ENCODE assay signal across 10 cellular contexts in genomic region chr5:172939045-172939444, GRCh38. TPM values are rescaled to one million over a fixed set of nuclear protein-coding genes. Genes with fewer than 3 reads are reported as not detected.
DNase-seq lines count a peak whose midpoint lies in the region; ATAC-seq and TF ChIP-seq lines count a peak whose summit lies in the region.
"Had no signal": no experiment of that assay in that cellular context is flagged by ENCODE, and none has a peak within 500 bp of the region (broad histone marks: within the 10 kb centered on the region; RNA-seq: fewer than 3 reads in every experiment).

No MANE protein-coding gene starts in this region.

- H3K36me3 ChIP-seq in SK-N-SH (replicated peaks in 1 of 2; ENCODE audit: control insufficient read depth in 1 of 2, insufficient read depth in 2 of 2, low read length in 1 of 2), result peaks cover 4 to 16% of the 10 kb centered on the region in 2 experiments

- DNase-seq in AG09309 (ENCODE audit: low read depth) (no peak), H4 (ENCODE audit: low spot score) (peak; percentile 37), SK-N-SH (no peak), left ventricle myocardium superior (no peak)
- DNase-seq: activated B cell treated with CpG ODN at 0.5 μM for 24 hours had no signal

- WGBS in SK-N-SH (ENCODE audit: low lambda C conversion rate), result 92% methylated on average over 10 of the region's 10 CpGs

- no peak overlapping the region for H3K4me3 ChIP-seq in AG09309 (ENCODE audit: control insufficient read depth, low read depth, low read length)
- peak overlapping the region in 1 of 2 experiments; percentile 28; a peak in 1 of 4 replicates for H3K4me3 ChIP-seq in SK-N-SH (ENCODE audit: low read depth in 2 of 2, low read length in 1 of 2)
- H3K4me3 ChIP-seq: lung had no signal

- no peaks in the 10 kb centered on the region for H4K20me1 ChIP-seq in SK-N-SH (ENCODE audit: insufficient read depth)

- H2AFZ ChIP-seq in SK-N-SH (ENCODE audit: low read depth), result no peak overlapping the region

- H3K27me3 ChIP-seq in SK-N-SH (ENCODE audit: insufficient read depth), result no peaks in the 10 kb centered on the region

- 0 out of 2 replicates have a peak, but pooled peaks have one; percentile 11 for TF ChIP-seq RAD21 in SK-N-SH (IDR thresholded peaks at IDR 0.05; ENCODE audit: low read length)

- peaks cover 0 to 24% of the 10 kb centered on the region in 2 experiments; a peak in 2 of 4 replicates for H3K4me1 ChIP-seq in SK-N-SH (ENCODE audit: control insufficient read depth in 1 of 2, insufficient read depth in 2 of 2, low read depth in 1 of 2, low read length in 1 of 2)

- ATAC-seq in left ventricle myocardium superior (peak; percentile 40), GM19351 (IDR thresholded peaks at IDR 0.05; ENCODE audit: unreplicated experiment) (no peak), GM21825 (IDR thresholded peaks at IDR 0.05; ENCODE audit: unreplicated experiment) (no peak), GM21515 (IDR thresholded peaks at IDR 0.05; ENCODE audit: unreplicated experiment) (no peak), GM18502 (IDR thresholded peaks at IDR 0.05; ENCODE audit: poor library complexity, unreplicated experiment) (no peak)

- H3K4me2 ChIP-seq in SK-N-SH, result no peak overlapping the region

- H3K79me2 ChIP-seq in SK-N-SH (ENCODE audit: insufficient read depth), result peaks cover 2% of the 10 kb centered on the region; the same call in 1 of the 2 replicates

- H3K9me2 ChIP-seq in SK-N-SH, result no peaks in the 10 kb centered on the region

- no peak for TF ChIP-seq EP300 in SK-N-SH (IDR thresholded peaks at IDR 0.05; ENCODE audit: borderline replicate concordance in 1 of 2, low read depth in 1 of 2, low read length in 1 of 2)

- POLR2A ChIA-PET in SK-N-SH (lab: Yijun Ruan, JAX), result no interaction called here

- H3K27ac ChIP-seq in SK-N-SH (ENCODE audit: low read depth in 2 of 2, low read length in 1 of 2), result peak overlapping the region in 1 of 2 experiments; percentile 19; a peak in 1 of 4 replicates

- H3F3A ChIP-seq in SK-N-SH (replicated peaks; ENCODE audit: insufficient read depth), result peaks cover 29% of the 10 kb centered on the region

- intact Hi-C loops in left ventricle myocardium superior (cut with micrococcal nuclease), result no loop called here

- H3K9ac ChIP-seq in SK-N-SH, result no peak overlapping the region

- TF ChIP-seq CTCF in AG09309 (IDR thresholded peaks at IDR 0.05; ENCODE audit: control insufficient read depth, insufficient read depth, low read depth, low read length, missing control alignments) (peak; percentile 51), SK-N-SH (IDR thresholded peaks at IDR 0.05) (peak; percentile 54)

- H3K9me3 ChIP-seq in SK-N-SH, result no peaks in the 10 kb centered on the region

- CTCF ChIA-PET in SK-N-SH (lab: Yijun Ruan, JAX), result interaction anchor here (1.9 to 23.2 kb wide), 5 partner anchors 7 to 229 kb away, joined by 6 to 508 read pairs (median 9); no protein-coding TSS in a partner anchor

TF ChIP-seq in SK-N-SH, 30 proteins besides CTCF, POLR2A, EP300 and RAD21:
- no peak for TF ChIP-seq TAF1 (IDR thresholded peaks at IDR 0.05; ENCODE audit: borderline replicate concordance, low read depth, low read length)
- TF ChIP-seq IRF3 (IDR thresholded peaks at IDR 0.05; ENCODE audit: low read depth, low read length), result no peak
- TF ChIP-seq MAX (IDR thresholded peaks at IDR 0.05; ENCODE audit: low read depth), result no peak
- TF ChIP-seq PBX3 (IDR thresholded peaks at IDR 0.05), result no peak
- no peak for TF ChIP-seq MXI1 (IDR thresholded peaks at IDR 0.05; ENCODE audit: low read depth, low read length)
- no peak for TF ChIP-seq ELF1 (IDR thresholded peaks at IDR 0.05)
- TF ChIP-seq TEAD4 (IDR thresholded peaks at IDR 0.05; ENCODE audit: borderline replicate concordance, insufficient read depth), result no peak
- TF ChIP-seq USF1 (IDR thresholded peaks at IDR 0.05; ENCODE audit: borderline replicate concordance, low read depth), result no peak
- no peak for TF ChIP-seq CHD2 (IDR thresholded peaks at IDR 0.05; ENCODE audit: low read length, partially characterized antibody)
- no peak for TF ChIP-seq RXRA (IDR thresholded peaks at IDR 0.05; ENCODE audit: borderline replicate concordance, low read depth)
TF ChIP-seq in SK-N-SH: peak in this region for 0.

RNA-seq across cellular contexts. Expression of gene RPL26L1, which starts 20.2 kb away (rescaled TPM):
- total RNA-seq in H4 (2014; rRNA removed; shearing (Covaris generic)), result 102 and 152 TPM in 2 replicates
- 193 and 212 TPM in 2 replicates for polyA plus RNA-seq in SK-N-SH (2012; rRNA removed)
- polyA plus RNA-seq in SK-N-SH (2012; cell fraction: cytosol; rRNA removed), result 199 and 206 TPM in 2 replicates
- 86.4 and 89.6 TPM in 2 replicates for polyA plus RNA-seq in SK-N-SH (2012; cell fraction: nucleus; rRNA removed)
- 22.3 TPM for total RNA-seq in left ventricle myocardium superior

RNA-seq across cellular contexts. Expression of gene ATP6V0E1, which starts 44.5 kb away (rescaled TPM):
- total RNA-seq in H4 (2014; rRNA removed; shearing (Covaris generic)), result 304 and 321 TPM in 2 replicates
- 215 and 243 TPM in 2 replicates for polyA plus RNA-seq in SK-N-SH (2012; rRNA removed)
- polyA plus RNA-seq in SK-N-SH (2012; cell fraction: cytosol; rRNA removed), result 278 and 338 TPM in 2 replicates
- polyA plus RNA-seq in SK-N-SH (2012; cell fraction: nucleus; rRNA removed), result 73.7 and 85.6 TPM in 2 replicates
- total RNA-seq in left ventricle myocardium superior, result 153 TPM
